Comparison of ENCODE assay signal across 37 cellular contexts in genomic region chr5:176557846-176558245, GRCh38. TPM values are rescaled to one million over a fixed set of nuclear protein-coding genes. Genes with fewer than 3 reads are reported as not detected.
DNase-seq lines count a peak whose midpoint lies in the region; ATAC-seq and TF ChIP-seq lines count a peak whose summit lies in the region.
"Had no signal": no experiment of that assay in that cellular context is flagged by ENCODE, and none has a peak within 500 bp of the region (broad histone marks: within the 10 kb centered on the region; RNA-seq: fewer than 3 reads in every experiment).

No MANE protein-coding gene starts in this region.

- intact Hi-C loops in Right ventricle myocardium inferior (cut with DNase I), result no loop called here
- intact Hi-C loops in left cardiac atrium (cut with DNase I), result no loop called here

- H3K4me3 Mint-ChIP-seq in T-helper 17 cell (no peak overlapping the region), chondrocyte (ENCODE audit: unreplicated experiment) (no peak overlapping the region)
- H3K4me3 Mint-ChIP-seq: B cell; CD14-positive monocyte; CD4-positive, alpha-beta memory T cell; CD4-positive, alpha-beta T cell; CD4-positive, CD25-positive, alpha-beta regulatory T cell; CD8-positive, alpha-beta T cell had no signal

- TF ChIP-seq CTCF in chondrocyte (IDR thresholded peaks at IDR 0.05), result no peak

- H3K4me1 Mint-ChIP-seq in T-helper 17 cell, result peaks cover 44% of the 10 kb centered on the region
- H3K4me1 Mint-ChIP-seq in chondrocyte (ENCODE audit: low read depth), result peaks cover 6% of the 10 kb centered on the region

- H3K27me3 Mint-ChIP-seq in T-helper 17 cell (no peaks in the 10 kb centered on the region), chondrocyte (ENCODE audit: low read depth) (peaks cover 16% of the 10 kb centered on the region)
- H3K27me3 Mint-ChIP-seq: CD4-positive, alpha-beta T cell had no signal

- H4K20me1 ChIP-seq in BLaER1, result no peaks in the 10 kb centered on the region
- H4K20me1 ChIP-seq in BLaER1 treated with 17β-estradiol and CSF1 and Interleukin-3, amounts not matched to agents 10 nM and 100 nM, result no peaks in the 10 kb centered on the region

- no peaks in the 10 kb centered on the region for H3K36me3 ChIP-seq in BLaER1
- H3K36me3 ChIP-seq in BLaER1 treated with 17β-estradiol and CSF1 and Interleukin-3, amounts not matched to agents 10 nM and 100 nM, result no peaks in the 10 kb centered on the region
- H3K36me3 ChIP-seq: BE2C had no signal

- no peak overlapping the region for H3K4me3 ChIP-seq in BLaER1
- no peak overlapping the region for H3K4me3 ChIP-seq in BLaER1 treated with 17β-estradiol and CSF1 and Interleukin-3, amounts not matched to agents 10 nM and 100 nM
- H3K4me3 ChIP-seq: A549 had no signal

- H3K4me1 ChIP-seq in BLaER1, result peaks cover 69% of the 10 kb centered on the region
- H3K4me1 ChIP-seq in BLaER1 treated with 17β-estradiol and CSF1 and Interleukin-3, amounts not matched to agents 10 nM and 100 nM, result peaks cover 33 to 66% (median 61%) of the 10 kb centered on the region in 10 experiments
- H3K4me1 ChIP-seq: Caco-2 had no signal

- H3K9me3 ChIP-seq in BLaER1 (0 out of 2 replicates have a peak, but pooled peaks cover 4% of the 10 kb centered on the region), T-helper 17 cell (ENCODE audit: control insufficient read depth, low read length, poor library complexity, severe bottlenecking) (no peaks in the 10 kb centered on the region)
- peaks cover 0 to 6% (median 0%) of the 10 kb centered on the region in 11 experiments; a peak in 2 of 22 replicates for H3K9me3 ChIP-seq in BLaER1 treated with 17β-estradiol and CSF1 and Interleukin-3, amounts not matched to agents 10 nM and 100 nM (replicated peaks in 1 of 11)
- H3K9me3 ChIP-seq: BE2C had no signal

- peak overlapping the region; percentile 95 for H3K27ac Mint-ChIP-seq in T-helper 17 cell
- no peak overlapping the region for H3K27ac Mint-ChIP-seq in chondrocyte (ENCODE audit: unreplicated experiment)
- H3K27ac Mint-ChIP-seq: B cell; CD4-positive, alpha-beta memory T cell; CD4-positive, alpha-beta T cell; CD8-positive, alpha-beta memory T cell; CD8-positive, alpha-beta T cell had no signal

- H3K9ac ChIP-seq in BLaER1, result no peak overlapping the region
- no peak overlapping the region for H3K9ac ChIP-seq in BLaER1 treated with 17β-estradiol and CSF1 and Interleukin-3, amounts not matched to agents 10 nM and 100 nM

- peak overlapping the region; percentile 51; the same call in 1 of the 2 replicates for H3K4me2 ChIP-seq in BLaER1
- H3K4me2 ChIP-seq in BLaER1 treated with 17β-estradiol and CSF1 and Interleukin-3, amounts not matched to agents 10 nM and 100 nM, result peak overlapping the region in 10 of 11 experiments; percentile 21 to 69 (median 59); a peak in 15 of 22 replicates
- H3K4me2 ChIP-seq: A549 had no signal

- H3K27me3 ChIP-seq in BLaER1, result no peaks in the 10 kb centered on the region
- H3K27me3 ChIP-seq in BLaER1 treated with 17β-estradiol and CSF1 and Interleukin-3, amounts not matched to agents 10 nM and 100 nM, result no peaks in the 10 kb centered on the region
- H3K27me3 ChIP-seq: BE2C had no signal

- ATAC-seq in Right ventricle myocardium inferior (no peak), left cardiac atrium (no peak), T-helper 17 cell (no peak), GM18909 (IDR thresholded peaks at IDR 0.05; ENCODE audit: poor library complexity, unreplicated experiment) (no peak), GM18907 (IDR thresholded peaks at IDR 0.05; ENCODE audit: unreplicated experiment) (no peak)
- ATAC-seq: A549; CD8-positive, alpha-beta T cell had no signal

- H3K9me3 Mint-ChIP-seq in chondrocyte (ENCODE audit: low read depth), result peaks cover 8% of the 10 kb centered on the region
- H3K9me3 Mint-ChIP-seq: CD4-positive, alpha-beta T cell; CD8-positive, alpha-beta memory T cell; CD8-positive, alpha-beta T cell had no signal

- peak; percentile 15 for DNase-seq in Right ventricle myocardium inferior (ENCODE audit: missing footprints)
- no peak for DNase-seq in left cardiac atrium
- DNase-seq in T-helper 17 cell, result no peak
- no peak for DNase-seq in chondrocyte (ENCODE audit: low spot score)
- DNase-seq: 8988T; ACHN; AML-193; BE2C; C1 segment of cervical spinal cord; Caco-2; Calu3; CD4-positive, alpha-beta memory T cell; CD4-positive, alpha-beta T cell; CD4-positive, CD25-positive, alpha-beta regulatory T cell; CD8-positive, alpha-beta memory T cell; CD8-positive, alpha-beta T cell; COR-L47; DMS 273 treated with DMSO at 0.1 percent for 48 hours; DMS153; DMS53; DMS79; DMS79 treated with DMSO at 0.1 percent for 48 hours; DND-41; EL had no signal

- no peak overlapping the region for H3K27ac ChIP-seq in BLaER1
- H3K27ac ChIP-seq in BLaER1 treated with 17β-estradiol and CSF1 and Interleukin-3, amounts not matched to agents 10 nM and 100 nM, result no peak overlapping the region
- H3K27ac ChIP-seq: 22Rv1, A549, C4-2B had no signal

- H3K36me3 Mint-ChIP-seq in T-helper 17 cell (ENCODE audit: low read depth) (peaks cover 3% of the 10 kb centered on the region), chondrocyte (ENCODE audit: low read depth) (no peaks in the 10 kb centered on the region)
- H3K36me3 Mint-ChIP-seq: CD14-positive monocyte; CD4-positive, CD25-positive, alpha-beta regulatory T cell; CD8-positive, alpha-beta memory T cell; CD8-positive, alpha-beta T cell had no signal

RNA-seq across cellular contexts. Expression of gene CDHR2, which starts 8.7 kb away (rescaled TPM):
- total RNA-seq in Right ventricle myocardium inferior, result 0.19 TPM
- total RNA-seq in left cardiac atrium, result under 1 TPM; 0.29 TPM
- total RNA-seq in T-helper 17 cell, result 1 to 10 TPM; 1.3 to 2.4 TPM
- 0.40 to 1.5 TPM (median 0.46 TPM) in 3 replicates for total RNA-seq in chondrocyte
- total RNA-seq: A172, A673, Daoy, G401 had no signal

RNA-seq across cellular contexts. Expression of gene RNF44, which starts 20.6 kb away (rescaled TPM):
- total RNA-seq in Right ventricle myocardium inferior, result 25.5 TPM
- 10 to 100 TPM; 24.5 to 26.6 TPM for total RNA-seq in left cardiac atrium
- total RNA-seq in T-helper 17 cell, result 100 to 1,000 TPM; 228 to 288 TPM
- total RNA-seq in chondrocyte, result 21.9 to 24.7 TPM (median 24.3 TPM) in 3 replicates

RNA-seq across cellular contexts. Expression of gene GPRIN1, which starts 52.1 kb away (rescaled TPM):
- total RNA-seq in Right ventricle myocardium inferior, result 0.41 TPM
- under 1 TPM; 0.81 to 0.97 TPM for total RNA-seq in left cardiac atrium
- under 1 TPM; 0.57 to 0.60 TPM for total RNA-seq in T-helper 17 cell
- total RNA-seq in chondrocyte, result 1.7 to 2.9 TPM (median 2.1 TPM) in 3 replicates
